Comparison of ENCODE assay signal across 21 cellular contexts in the genomic region with DNA sequence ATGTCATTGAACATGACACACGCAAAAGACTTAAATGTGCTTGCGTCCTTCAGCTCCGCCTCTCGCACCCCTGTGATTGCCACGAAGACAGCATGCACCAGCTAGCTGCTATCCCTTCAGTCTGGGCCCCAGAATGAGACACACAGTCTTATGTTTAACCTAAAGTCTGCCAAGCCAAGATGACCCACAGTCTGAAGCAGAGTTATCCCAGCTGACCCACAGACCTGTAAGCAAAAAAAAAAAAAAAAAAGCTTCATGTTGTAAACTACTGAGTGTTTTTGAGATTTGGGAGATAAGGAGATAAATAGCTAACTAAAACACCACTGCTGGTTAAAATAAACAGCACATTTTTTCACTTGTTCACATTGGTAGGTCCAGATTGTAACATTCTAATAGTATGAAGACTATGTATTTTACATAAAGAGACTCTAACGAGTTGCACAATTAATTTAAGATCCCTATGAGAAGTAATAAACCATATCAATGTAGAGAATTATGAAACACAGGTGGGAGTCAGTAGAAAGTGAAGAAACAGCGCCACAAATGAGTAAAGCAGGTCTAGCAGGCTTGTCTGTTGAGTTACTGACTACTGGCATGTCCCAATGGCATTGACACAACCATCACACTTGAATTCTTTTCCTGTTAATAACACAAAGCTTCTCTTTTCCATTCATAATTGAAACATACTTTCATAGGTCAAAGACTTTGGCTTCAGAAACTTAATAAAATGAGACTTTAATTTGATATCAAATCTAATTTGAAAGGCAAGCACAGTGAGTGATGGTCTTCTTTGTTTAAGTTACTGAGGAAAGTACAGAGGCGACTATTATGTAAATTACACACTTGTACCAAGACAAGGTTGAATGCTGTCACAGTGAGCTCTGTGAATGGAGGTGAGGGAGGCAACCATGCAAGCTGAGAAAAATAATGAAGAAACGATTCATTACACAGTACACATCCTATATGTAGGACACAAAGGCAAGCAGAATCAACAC.
"Had no signal": no experiment of that assay in that cellular context is flagged by ENCODE, and none has a peak within 500 bp of the region (broad histone marks: within the 10 kb centered on the region; RNA-seq: fewer than 3 reads in every experiment).

No MANE protein-coding gene starts in this region.

- H3K27me3 ChIP-seq: adrenal gland, gastrocnemius medialis, left lung, suprapubic skin, transverse colon had no signal

- DNase-seq: activated CD4-positive, alpha-beta T cell treated with anti-CD3 and anti-CD28 coated beads for 1 hour; activated CD8-positive, alpha-beta memory T cell treated with anti-CD3 and anti-CD28 coated beads for 24 hours; activated CD8-positive, alpha-beta memory T cell treated with anti-CD3 and anti-CD28 coated beads, Interleukin-2, amount 50 U/mL, for 48 hours; activated gamma-delta T cell treated with Interleukin-2 at 50 U/mL for 16 hours; effector memory CD8-positive, alpha-beta T cell; gastrocnemius medialis; head of caudate nucleus; left lung; mucosa of descending colon; naive B cell; right cardiac atrium; stimulated activated CD4-positive, alpha-beta T cell treated with anti-CD3 and anti-CD28 coated beads, Interleukin-15, amount 100 ng/mL, for 24 hours; stimulated activated CD4-positive, alpha-beta T cell treated with anti-CD3 and anti-CD28 coated beads, Interleukin-4, amount 100 ng/mL, for 1 hour; stimulated activated naive CD8-positive, alpha-beta T cell treated with anti-CD3 and anti-CD28 coated beads, Interleukin-15, amount 100 ng/mL, for 72 hours; T-helper 2 cell; transverse colon had no signal

- H3K36me3 ChIP-seq: adrenal gland, gastrocnemius medialis, left lung, prostate gland, suprapubic skin, transverse colon had no signal

- H3K4me1 ChIP-seq: gastrocnemius medialis, prostate gland had no signal

- H3K4me3 ChIP-seq: adrenal gland, gastrocnemius medialis, left lung, mucosa of descending colon, prostate gland, suprapubic skin, transverse colon had no signal

- H3K27ac ChIP-seq: gastrocnemius medialis, left lung, prostate gland, suprapubic skin, transverse colon, VCaP had no signal

- H3K9me3 ChIP-seq: adrenal gland, gastrocnemius medialis, left lung, mucosa of descending colon, prostate gland, suprapubic skin, transverse colon had no signal

- ATAC-seq: activated naive CD4-positive, alpha-beta T cell treated with anti-CD3 and anti-CD28 coated beads, Interleukin-2, amount 50 U/mL, for 72 hours; effector memory CD8-positive, alpha-beta T cell; gastrocnemius medialis; left lung; mucosa of descending colon; right cardiac atrium; stimulated activated naive CD8-positive, alpha-beta T cell treated with anti-CD3 and anti-CD28 coated beads, Interleukin-15, amount 100 ng/mL, for 72 hours had no signal
